Comparison of ENCODE assay signal across 1 cellular context in genomic region chr7:56063882-56064625, GRCh38.
TF ChIP-seq lines count a peak whose summit lies in the region.

Gene SUMF2, plus strand, starts transcription at chr7:56064286. Its CDS starts 26 bp downstream, at chr7:56064312.

TF ChIP-seq in GM12878, 131 proteins besides CTCF, POLR2A, EP300 and RAD21 (continued from another document and continues in another):
- TF ChIP-seq, protein P1, sequence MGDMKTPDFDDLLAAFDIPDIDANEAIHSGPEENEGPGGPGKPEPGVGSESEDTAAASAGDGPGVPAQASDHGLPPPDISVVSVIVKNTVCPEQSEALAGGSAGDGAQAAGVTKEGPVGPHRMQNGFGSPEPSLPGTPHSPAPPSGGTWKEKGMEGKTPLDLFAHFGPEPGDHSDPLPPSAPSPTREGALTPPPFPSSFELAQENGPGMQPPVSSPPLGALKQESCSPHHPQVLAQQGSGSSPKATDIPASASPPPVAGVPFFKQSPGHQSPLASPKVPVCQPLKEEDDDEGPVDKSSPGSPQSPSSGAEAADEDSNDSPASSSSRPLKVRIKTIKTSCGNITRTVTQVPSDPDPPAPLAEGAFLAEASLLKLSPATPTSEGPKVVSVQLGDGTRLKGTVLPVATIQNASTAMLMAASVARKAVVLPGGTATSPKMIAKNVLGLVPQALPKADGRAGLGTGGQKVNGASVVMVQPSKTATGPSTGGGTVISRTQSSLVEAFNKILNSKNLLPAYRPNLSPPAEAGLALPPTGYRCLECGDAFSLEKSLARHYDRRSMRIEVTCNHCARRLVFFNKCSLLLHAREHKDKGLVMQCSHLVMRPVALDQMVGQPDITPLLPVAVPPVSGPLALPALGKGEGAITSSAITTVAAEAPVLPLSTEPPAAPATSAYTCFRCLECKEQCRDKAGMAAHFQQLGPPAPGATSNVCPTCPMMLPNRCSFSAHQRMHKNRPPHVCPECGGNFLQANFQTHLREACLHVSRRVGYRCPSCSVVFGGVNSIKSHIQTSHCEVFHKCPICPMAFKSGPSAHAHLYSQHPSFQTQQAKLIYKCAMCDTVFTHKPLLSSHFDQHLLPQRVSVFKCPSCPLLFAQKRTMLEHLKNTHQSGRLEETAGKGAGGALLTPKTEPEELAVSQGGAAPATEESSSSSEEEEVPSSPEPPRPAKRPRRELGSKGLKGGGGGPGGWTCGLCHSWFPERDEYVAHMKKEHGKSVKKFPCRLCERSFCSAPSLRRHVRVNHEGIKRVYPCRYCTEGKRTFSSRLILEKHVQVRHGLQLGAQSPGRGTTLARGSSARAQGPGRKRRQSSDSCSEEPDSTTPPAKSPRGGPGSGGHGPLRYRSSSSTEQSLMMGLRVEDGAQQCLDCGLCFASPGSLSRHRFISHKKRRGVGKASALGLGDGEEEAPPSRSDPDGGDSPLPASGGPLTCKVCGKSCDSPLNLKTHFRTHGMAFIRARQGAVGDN (IDR thresholded peaks at IDR 0.05), result peak; percentile 90
- TF ChIP-seq TCF3 (IDR thresholded peaks at IDR 0.05; ENCODE audit: borderline replicate concordance, insufficient read depth, low read depth, low read length), result no peak
- no peak for TF ChIP-seq TBL1XR1 (IDR thresholded peaks at IDR 0.05; ENCODE audit: low read depth, low read length)
- no peak for TF ChIP-seq MYB (IDR thresholded peaks at IDR 0.05; ENCODE audit: borderline replicate concordance, low read depth, low read length)
- TF ChIP-seq NR2F1 (conservative IDR thresholded peaks at IDR 0.05), result peak; percentile 68
- TF ChIP-seq RBBP5 (conservative IDR thresholded peaks at IDR 0.05), result no peak
- peak in 1 of 2 experiments; percentile 72; a peak in 2 of 3 replicates for TF ChIP-seq EGR1 (IDR thresholded peaks at IDR 0.05; ENCODE audit: borderline replicate concordance in 1 of 2, low read depth in 2 of 2, low read length in 2 of 2)
- TF ChIP-seq FOXM1 (IDR thresholded peaks at IDR 0.05; ENCODE audit: low read depth, low read length), result no peak
- TF ChIP-seq CHD1 (IDR thresholded peaks at IDR 0.05; ENCODE audit: low read depth, low read length), result no peak
- TF ChIP-seq EED (IDR thresholded peaks at IDR 0.05; ENCODE audit: low read depth), result no peak; the same call in none of the 2 replicates
- TF ChIP-seq, protein P2, sequence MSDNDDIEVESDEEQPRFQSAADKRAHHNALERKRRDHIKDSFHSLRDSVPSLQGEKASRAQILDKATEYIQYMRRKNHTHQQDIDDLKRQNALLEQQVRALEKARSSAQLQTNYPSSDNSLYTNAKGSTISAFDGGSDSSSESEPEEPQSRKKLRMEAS (IDR thresholded peaks at IDR 0.05; ENCODE audit: low read depth, low read length), result peak; percentile 51; the same call in 1 of the 2 replicates
- TF ChIP-seq ZNF274 (IDR thresholded peaks at IDR 0.05; ENCODE audit: insufficient read depth, insufficient read length), result no peak
- no peak for TF ChIP-seq ZNF207 (IDR thresholded peaks at IDR 0.05; ENCODE audit: borderline replicate concordance)
- no peak for TF ChIP-seq RAD51 (IDR thresholded peaks at IDR 0.05)
- TF ChIP-seq BRCA1 (IDR thresholded peaks at IDR 0.05; ENCODE audit: low read depth, low read length), result no peak
- no peak for TF ChIP-seq NFIC (IDR thresholded peaks at IDR 0.05; ENCODE audit: low read depth, low read length)
- no peak for TF ChIP-seq KAT2A (conservative IDR thresholded peaks at IDR 0.05; ENCODE audit: control insufficient read depth, low read depth, low read length)
- TF ChIP-seq CBX5 (IDR thresholded peaks at IDR 0.05; ENCODE audit: low read depth), result 0 out of 2 replicates have a peak, but pooled peaks have one; percentile 8
- TF ChIP-seq ZNF384 (IDR thresholded peaks at IDR 0.05; ENCODE audit: borderline replicate concordance, low read depth, low read length), result no peak
- peak; percentile 87 for TF ChIP-seq NKRF (conservative IDR thresholded peaks at IDR 0.05)
- TF ChIP-seq MLLT1 (IDR thresholded peaks at IDR 0.05), result 0 out of 2 replicates have a peak, but pooled peaks have one; percentile 3
- TF ChIP-seq NR2C2 (IDR thresholded peaks at IDR 0.05; ENCODE audit: borderline replicate concordance, control insufficient read depth, insufficient read length, low read depth), result no peak
- peak; percentile 88 for TF ChIP-seq MYC (IDR thresholded peaks at IDR 0.05; ENCODE audit: insufficient read depth, insufficient read length, insufficient replicate concordance, low read length, severe bottlenecking)
- TF ChIP-seq USF2 (IDR thresholded peaks at IDR 0.05; ENCODE audit: borderline replicate concordance, low read depth, low read length), result no peak
- peak; percentile 18 for TF ChIP-seq CBFB (IDR thresholded peaks at IDR 0.05; ENCODE audit: low read depth)
- TF ChIP-seq YBX1 (IDR thresholded peaks at IDR 0.05), result no peak
- no peak for TF ChIP-seq EZH2 (IDR thresholded peaks at IDR 0.05; ENCODE audit: borderline replicate concordance, control insufficient read depth, low read depth, low read length)
- TF ChIP-seq TARDBP (IDR thresholded peaks at IDR 0.05; ENCODE audit: borderline replicate concordance), result 0 out of 2 replicates have a peak, but pooled peaks have one; percentile 53
- no peak for TF ChIP-seq FOS (IDR thresholded peaks at IDR 0.05; ENCODE audit: borderline replicate concordance, extremely low read depth, insufficient read length)
- TF ChIP-seq IKZF1 (conservative IDR thresholded peaks at IDR 0.05), result peak; percentile 100
- TF ChIP-seq PAX8 (IDR thresholded peaks at IDR 0.05), result no peak
- no peak; the same call in 1 of the 2 replicates for TF ChIP-seq CREB1 (IDR thresholded peaks at IDR 0.05; ENCODE audit: low read depth)
- no peak for TF ChIP-seq USF1 (IDR thresholded peaks at IDR 0.05; ENCODE audit: borderline replicate concordance, extremely low read length, insufficient read depth, low read depth, low read length)
- TF ChIP-seq NFYA (IDR thresholded peaks at IDR 0.05; ENCODE audit: borderline replicate concordance, low read depth, low read length), result no peak
- TF ChIP-seq CHD2 (IDR thresholded peaks at IDR 0.05; ENCODE audit: borderline replicate concordance, low read depth, low read length), result peak; percentile 82
- no peak for TF ChIP-seq MTA2 (IDR thresholded peaks at IDR 0.05; ENCODE audit: low read depth)
- TF ChIP-seq, protein P3, sequence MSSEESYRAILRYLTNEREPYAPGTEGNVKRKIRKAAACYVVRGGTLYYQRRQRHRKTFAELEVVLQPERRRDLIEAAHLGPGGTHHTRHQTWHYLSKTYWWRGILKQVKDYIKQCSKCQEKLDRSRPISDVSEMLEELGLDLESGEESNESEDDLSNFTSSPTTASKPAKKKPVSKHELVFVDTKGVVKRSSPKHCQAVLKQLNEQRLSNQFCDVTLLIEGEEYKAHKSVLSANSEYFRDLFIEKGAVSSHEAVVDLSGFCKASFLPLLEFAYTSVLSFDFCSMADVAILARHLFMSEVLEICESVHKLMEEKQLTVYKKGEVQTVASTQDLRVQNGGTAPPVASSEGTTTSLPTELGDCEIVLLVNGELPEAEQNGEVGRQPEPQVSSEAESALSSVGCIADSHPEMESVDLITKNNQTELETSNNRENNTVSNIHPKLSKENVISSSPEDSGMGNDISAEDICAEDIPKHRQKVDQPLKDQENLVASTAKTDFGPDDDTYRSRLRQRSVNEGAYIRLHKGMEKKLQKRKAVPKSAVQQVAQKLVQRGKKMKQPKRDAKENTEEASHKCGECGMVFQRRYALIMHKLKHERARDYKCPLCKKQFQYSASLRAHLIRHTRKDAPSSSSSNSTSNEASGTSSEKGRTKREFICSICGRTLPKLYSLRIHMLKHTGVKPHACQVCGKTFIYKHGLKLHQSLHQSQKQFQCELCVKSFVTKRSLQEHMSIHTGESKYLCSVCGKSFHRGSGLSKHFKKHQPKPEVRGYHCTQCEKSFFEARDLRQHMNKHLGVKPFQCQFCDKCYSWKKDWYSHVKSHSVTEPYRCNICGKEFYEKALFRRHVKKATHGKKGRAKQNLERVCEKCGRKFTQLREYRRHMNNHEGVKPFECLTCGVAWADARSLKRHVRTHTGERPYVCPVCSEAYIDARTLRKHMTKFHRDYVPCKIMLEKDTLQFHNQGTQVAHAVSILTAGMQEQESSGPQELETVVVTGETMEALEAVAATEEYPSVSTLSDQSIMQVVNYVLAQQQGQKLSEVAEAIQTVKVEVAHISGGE (CRISPR knock-in tag; IDR thresholded peaks at IDR 0.05), result peak; percentile 24; the same call in 1 of the 2 replicates
- TF ChIP-seq PBX3 (IDR thresholded peaks at IDR 0.05; ENCODE audit: insufficient replicate concordance, low read depth, low read length), result no peak
- no peak for TF ChIP-seq BMI1 (IDR thresholded peaks at IDR 0.05; ENCODE audit: borderline replicate concordance)
- no peak for TF ChIP-seq ATF7 (IDR thresholded peaks at IDR 0.05; ENCODE audit: low read depth)
- TF ChIP-seq CHD4 (IDR thresholded peaks at IDR 0.05), result no peak
- TF ChIP-seq ESRRA (IDR thresholded peaks at IDR 0.05; ENCODE audit: low read length), result no peak
- TF ChIP-seq, protein P4, sequence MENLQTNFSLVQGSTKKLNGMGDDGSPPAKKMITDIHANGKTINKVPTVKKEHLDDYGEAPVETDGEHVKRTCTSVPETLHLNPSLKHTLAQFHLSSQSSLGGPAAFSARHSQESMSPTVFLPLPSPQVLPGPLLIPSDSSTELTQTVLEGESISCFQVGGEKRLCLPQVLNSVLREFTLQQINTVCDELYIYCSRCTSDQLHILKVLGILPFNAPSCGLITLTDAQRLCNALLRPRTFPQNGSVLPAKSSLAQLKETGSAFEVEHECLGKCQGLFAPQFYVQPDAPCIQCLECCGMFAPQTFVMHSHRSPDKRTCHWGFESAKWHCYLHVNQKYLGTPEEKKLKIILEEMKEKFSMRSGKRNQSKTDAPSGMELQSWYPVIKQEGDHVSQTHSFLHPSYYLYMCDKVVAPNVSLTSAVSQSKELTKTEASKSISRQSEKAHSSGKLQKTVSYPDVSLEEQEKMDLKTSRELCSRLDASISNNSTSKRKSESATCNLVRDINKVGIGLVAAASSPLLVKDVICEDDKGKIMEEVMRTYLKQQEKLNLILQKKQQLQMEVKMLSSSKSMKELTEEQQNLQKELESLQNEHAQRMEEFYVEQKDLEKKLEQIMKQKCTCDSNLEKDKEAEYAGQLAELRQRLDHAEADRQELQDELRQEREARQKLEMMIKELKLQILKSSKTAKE (IDR thresholded peaks at IDR 0.05; ENCODE audit: low read depth, poor library complexity, severe bottlenecking), result no peak
- TF ChIP-seq SUPT20H (IDR thresholded peaks at IDR 0.05; ENCODE audit: borderline replicate concordance, control insufficient read depth, low read depth, low read length), result no peak
- peak; percentile 68; the same call in 1 of the 2 replicates for TF ChIP-seq ASH2L (IDR thresholded peaks at IDR 0.05; ENCODE audit: borderline replicate concordance, low read depth)
- no peak for TF ChIP-seq RELA (IDR thresholded peaks at IDR 0.05; ENCODE audit: borderline replicate concordance, partially characterized antibody)
- TF ChIP-seq SMARCA5 (IDR thresholded peaks at IDR 0.05), result peak; percentile 52; the same call in 1 of the 2 replicates
- no peak for TF ChIP-seq SRF (IDR thresholded peaks at IDR 0.05; ENCODE audit: low read depth in 2 of 2, low read length in 2 of 2)
